2 cellular contexts compared by ENCODE assay signal in genomic region chr3:141049681-141050080, GRCh38.
A peak's percentile ranks its signal among the peaks of the same experiment; 100 is the strongest.
TF ChIP-seq lines count a peak whose summit lies in the region.

No MANE protein-coding gene starts in this region.

TF ChIP-seq in HepG2, 621 proteins besides CTCF, POLR2A, EP300 and RAD21:
- TF ChIP-seq STAG1 (CRISPR knock-in tag; IDR thresholded peaks at IDR 0.05): 0 out of 2 replicates have a peak, but pooled peaks have one; percentile 10
- TF ChIP-seq MED13 (CRISPR knock-in tag; IDR thresholded peaks at IDR 0.05): no peak
TF ChIP-seq in HepG2: peak in this region for 1.

TF ChIP-seq in H1, 55 proteins besides CTCF, POLR2A, EP300 and RAD21:
- TF ChIP-seq USF2 (IDR thresholded peaks at IDR 0.05; ENCODE audit: low read length): no peak
- TF ChIP-seq TCF12 (IDR thresholded peaks at IDR 0.05; ENCODE audit: low read depth, low read length): no peak
- TF ChIP-seq SIX5 (IDR thresholded peaks at IDR 0.05; ENCODE audit: low read depth, low read length): no peak
- TF ChIP-seq ATF2 (IDR thresholded peaks at IDR 0.05; ENCODE audit: low read length): no peak
- no peak for TF ChIP-seq BCL11A (IDR thresholded peaks at IDR 0.05; ENCODE audit: low read depth in 2 of 2, low read length in 2 of 2)
- no peak for TF ChIP-seq TEAD4 (IDR thresholded peaks at IDR 0.05; ENCODE audit: low read depth, low read length)
- TF ChIP-seq CBX8 (IDR thresholded peaks at IDR 0.05; ENCODE audit: borderline replicate concordance, low read depth, low read length): no peak
- TF ChIP-seq CTBP2 (IDR thresholded peaks at IDR 0.05; ENCODE audit: borderline replicate concordance, insufficient read depth, insufficient read length, low read length): no peak
